In the genomic region with DNA sequence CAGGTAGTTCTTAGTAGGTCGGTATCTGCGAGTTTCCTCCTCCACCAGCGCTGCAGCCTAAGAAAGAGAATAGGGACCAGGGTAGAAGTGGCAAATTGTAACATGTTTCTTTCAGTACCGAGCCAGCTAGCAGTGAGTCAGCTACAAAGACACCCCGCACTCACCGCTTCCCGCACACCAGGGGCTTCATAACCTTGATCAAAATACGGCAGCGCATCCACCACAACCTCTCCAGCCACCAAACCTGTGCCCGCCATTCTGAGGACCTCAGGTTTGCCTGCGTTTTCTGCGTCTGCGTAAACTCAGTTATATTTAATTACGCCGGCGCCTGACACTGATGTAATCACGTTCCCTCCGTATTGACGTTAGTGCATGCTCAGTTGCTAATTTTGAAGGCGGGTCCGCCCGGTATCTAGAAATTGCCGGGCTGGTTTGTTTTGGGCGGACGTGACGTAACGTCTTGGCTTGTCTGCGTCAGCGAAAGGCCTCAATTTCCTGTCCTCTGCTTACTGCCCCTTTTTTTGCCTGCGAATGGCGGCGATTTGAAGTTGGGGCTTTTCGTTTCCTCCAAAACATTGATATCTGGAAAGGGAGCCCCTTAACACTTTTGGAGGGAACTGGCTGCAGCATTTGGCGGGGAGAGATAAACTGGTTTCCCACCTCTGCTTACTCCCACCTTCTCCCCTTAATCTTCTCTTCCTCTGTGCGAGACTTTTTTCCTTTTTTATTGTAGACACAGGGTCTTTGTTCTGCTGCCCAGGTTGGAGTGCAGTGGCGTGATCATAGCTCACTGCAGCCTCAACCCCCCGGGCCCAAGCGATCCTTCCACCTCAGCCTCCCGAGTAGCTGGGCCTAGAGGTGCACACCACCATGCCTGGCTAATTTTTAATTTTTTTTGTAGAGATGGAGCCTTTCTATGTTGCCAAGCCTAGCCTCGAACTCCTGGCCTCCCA, we compare ENCODE assay signal across 1 cellular context.
TF ChIP-seq lines count a peak whose summit lies in the region.

TSS of gene BCAS2 (minus strand) at position 281 of the 953 bp plus-strand sequence. CDS start at position 257, 24 bp downstream.

TF ChIP-seq in K562, 482 proteins besides CTCF, POLR2A, EP300 and RAD21 (continued from another document and continues in another):
- no peak for TF ChIP-seq THAP7 (CRISPR knock-in tag; IDR thresholded peaks at IDR 0.05)
- no peak for TF ChIP-seq RBM22 (IDR thresholded peaks at IDR 0.05; ENCODE audit: low read depth, low read length, poor library complexity, severe bottlenecking)
- no peak for TF ChIP-seq ZFP1 (CRISPR knock-in tag; IDR thresholded peaks at IDR 0.05)
- TF ChIP-seq, protein P1, sequence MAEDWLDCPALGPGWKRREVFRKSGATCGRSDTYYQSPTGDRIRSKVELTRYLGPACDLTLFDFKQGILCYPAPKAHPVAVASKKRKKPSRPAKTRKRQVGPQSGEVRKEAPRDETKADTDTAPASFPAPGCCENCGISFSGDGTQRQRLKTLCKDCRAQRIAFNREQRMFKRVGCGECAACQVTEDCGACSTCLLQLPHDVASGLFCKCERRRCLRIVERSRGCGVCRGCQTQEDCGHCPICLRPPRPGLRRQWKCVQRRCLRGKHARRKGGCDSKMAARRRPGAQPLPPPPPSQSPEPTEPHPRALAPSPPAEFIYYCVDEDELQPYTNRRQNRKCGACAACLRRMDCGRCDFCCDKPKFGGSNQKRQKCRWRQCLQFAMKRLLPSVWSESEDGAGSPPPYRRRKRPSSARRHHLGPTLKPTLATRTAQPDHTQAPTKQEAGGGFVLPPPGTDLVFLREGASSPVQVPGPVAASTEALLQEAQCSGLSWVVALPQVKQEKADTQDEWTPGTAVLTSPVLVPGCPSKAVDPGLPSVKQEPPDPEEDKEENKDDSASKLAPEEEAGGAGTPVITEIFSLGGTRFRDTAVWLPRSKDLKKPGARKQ (CRISPR knock-in tag; IDR thresholded peaks at IDR 0.05) = no peak
- TF ChIP-seq CEBPG (CRISPR knock-in tag; IDR thresholded peaks at IDR 0.05) = peak; percentile 83
- peak; percentile 85 to 97 for TF ChIP-seq CEBPG (tag; conservative IDR thresholded peaks at IDR 0.05 in 1 of 2, IDR thresholded peaks at IDR 0.05 in 1 of 2)
- TF ChIP-seq ARID2 (IDR thresholded peaks at IDR 0.05) = no peak
- TF ChIP-seq TAF1 (IDR thresholded peaks at IDR 0.05; ENCODE audit: control insufficient read depth, extremely low read depth, insufficient read depth, low read length, severe bottlenecking) = peak; percentile 91
- no peak for TF ChIP-seq ZNF121 (CRISPR knock-in tag; conservative IDR thresholded peaks at IDR 0.05)
- TF ChIP-seq ZNF354B (CRISPR knock-in tag; IDR thresholded peaks at IDR 0.05) = no peak
- TF ChIP-seq NR2C2 (CRISPR knock-in tag; IDR thresholded peaks at IDR 0.05) = no peak
- peak; percentile 58 for TF ChIP-seq NR2C2 (tag; IDR thresholded peaks at IDR 0.05)
- 0 out of 2 replicates have a peak, but pooled peaks have one; percentile 0 for TF ChIP-seq ETV5 (CRISPR knock-in tag; IDR thresholded peaks at IDR 0.05; ENCODE audit: low read depth)
- TF ChIP-seq ZKSCAN8 (CRISPR knock-in tag; IDR thresholded peaks at IDR 0.05) = no peak
- no peak for TF ChIP-seq CTBP1 (IDR thresholded peaks at IDR 0.05; ENCODE audit: borderline replicate concordance)
- TF ChIP-seq ZSCAN29 (IDR thresholded peaks at IDR 0.05) = peak; percentile 88
- TF ChIP-seq STAT5A (IDR thresholded peaks at IDR 0.05; ENCODE audit: borderline replicate concordance, low read length) = 0 out of 2 replicates have a peak, but pooled peaks have one; percentile 25
- peak; percentile 44; the same call in 1 of the 2 replicates for TF ChIP-seq MAFF (IDR thresholded peaks at IDR 0.05; ENCODE audit: low read length)
- TF ChIP-seq EP400 (IDR thresholded peaks at IDR 0.05) = peak; percentile 85
- TF ChIP-seq CC2D1A (IDR thresholded peaks at IDR 0.05) = peak; percentile 75; the same call in 1 of the 2 replicates
- no peak for TF ChIP-seq MEF2A (IDR thresholded peaks at IDR 0.05; ENCODE audit: control insufficient read depth, low read depth, low read length)
- TF ChIP-seq ILK (tag; IDR thresholded peaks at IDR 0.05; ENCODE audit: borderline replicate concordance, low read depth) = no peak
- peak; percentile 67 for TF ChIP-seq ZKSCAN1 (IDR thresholded peaks at IDR 0.05; ENCODE audit: low read depth, low read length)
- TF ChIP-seq EGR1 (conservative IDR thresholded peaks at IDR 0.05) = peak; percentile 85
- TF ChIP-seq, protein P2, sequence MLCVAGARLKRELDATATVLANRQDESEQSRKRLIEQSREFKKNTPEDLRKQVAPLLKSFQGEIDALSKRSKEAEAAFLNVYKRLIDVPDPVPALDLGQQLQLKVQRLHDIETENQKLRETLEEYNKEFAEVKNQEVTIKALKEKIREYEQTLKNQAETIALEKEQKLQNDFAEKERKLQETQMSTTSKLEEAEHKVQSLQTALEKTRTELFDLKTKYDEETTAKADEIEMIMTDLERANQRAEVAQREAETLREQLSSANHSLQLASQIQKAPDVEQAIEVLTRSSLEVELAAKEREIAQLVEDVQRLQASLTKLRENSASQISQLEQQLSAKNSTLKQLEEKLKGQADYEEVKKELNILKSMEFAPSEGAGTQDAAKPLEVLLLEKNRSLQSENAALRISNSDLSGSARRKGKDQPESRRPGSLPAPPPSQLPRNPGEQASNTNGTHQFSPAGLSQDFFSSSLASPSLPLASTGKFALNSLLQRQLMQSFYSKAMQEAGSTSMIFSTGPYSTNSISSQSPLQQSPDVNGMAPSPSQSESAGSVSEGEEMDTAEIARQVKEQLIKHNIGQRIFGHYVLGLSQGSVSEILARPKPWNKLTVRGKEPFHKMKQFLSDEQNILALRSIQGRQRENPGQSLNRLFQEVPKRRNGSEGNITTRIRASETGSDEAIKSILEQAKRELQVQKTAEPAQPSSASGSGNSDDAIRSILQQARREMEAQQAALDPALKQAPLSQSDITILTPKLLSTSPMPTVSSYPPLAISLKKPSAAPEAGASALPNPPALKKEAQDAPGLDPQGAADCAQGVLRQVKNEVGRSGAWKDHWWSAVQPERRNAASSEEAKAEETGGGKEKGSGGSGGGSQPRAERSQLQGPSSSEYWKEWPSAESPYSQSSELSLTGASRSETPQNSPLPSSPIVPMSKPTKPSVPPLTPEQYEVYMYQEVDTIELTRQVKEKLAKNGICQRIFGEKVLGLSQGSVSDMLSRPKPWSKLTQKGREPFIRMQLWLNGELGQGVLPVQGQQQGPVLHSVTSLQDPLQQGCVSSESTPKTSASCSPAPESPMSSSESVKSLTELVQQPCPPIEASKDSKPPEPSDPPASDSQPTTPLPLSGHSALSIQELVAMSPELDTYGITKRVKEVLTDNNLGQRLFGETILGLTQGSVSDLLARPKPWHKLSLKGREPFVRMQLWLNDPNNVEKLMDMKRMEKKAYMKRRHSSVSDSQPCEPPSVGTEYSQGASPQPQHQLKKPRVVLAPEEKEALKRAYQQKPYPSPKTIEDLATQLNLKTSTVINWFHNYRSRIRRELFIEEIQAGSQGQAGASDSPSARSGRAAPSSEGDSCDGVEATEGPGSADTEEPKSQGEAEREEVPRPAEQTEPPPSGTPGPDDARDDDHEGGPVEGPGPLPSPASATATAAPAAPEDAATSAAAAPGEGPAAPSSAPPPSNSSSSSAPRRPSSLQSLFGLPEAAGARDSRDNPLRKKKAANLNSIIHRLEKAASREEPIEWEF (CRISPR knock-in tag; IDR thresholded peaks at IDR 0.05) = peak; percentile 90
- peak in 1 of 2 experiments; percentile 65 for TF ChIP-seq AFF1 (IDR thresholded peaks at IDR 0.05; ENCODE audit: low read depth in 1 of 2, partially characterized antibody in 2 of 2)
- TF ChIP-seq NCOA1 (IDR thresholded peaks at IDR 0.05; ENCODE audit: low read depth) = peak; percentile 94
- TF ChIP-seq EWSR1 (IDR thresholded peaks at IDR 0.05; ENCODE audit: borderline replicate concordance, low read depth, partially characterized antibody) = no peak
- no peak for TF ChIP-seq PTTG1 (tag; IDR thresholded peaks at IDR 0.05; ENCODE audit: low read depth)
- TF ChIP-seq CBX1 (IDR thresholded peaks at IDR 0.05; ENCODE audit: low read depth) = 0 out of 2 replicates have a peak, but pooled peaks have one; percentile 74
- peak; percentile 51; the same call in 1 of the 2 replicates for TF ChIP-seq RB1 (IDR thresholded peaks at IDR 0.05; ENCODE audit: low read depth)
- TF ChIP-seq DIDO1 (tag; IDR thresholded peaks at IDR 0.05; ENCODE audit: low read depth) = peak; percentile 32; the same call in 1 of the 2 replicates
- peak; percentile 52; the same call in 1 of the 2 replicates for TF ChIP-seq ZNF41 (CRISPR knock-in tag; conservative IDR thresholded peaks at IDR 0.05)
- no peak for TF ChIP-seq LARP7 (IDR thresholded peaks at IDR 0.05)
- no peak for TF ChIP-seq FIP1L1 (IDR thresholded peaks at IDR 0.05; ENCODE audit: low read depth, low read length, poor library complexity, severe bottlenecking)
- TF ChIP-seq POLR2B (IDR thresholded peaks at IDR 0.05; ENCODE audit: low read depth, partially characterized antibody) = peak; percentile 92
- no peak for TF ChIP-seq ZBTB7A (IDR thresholded peaks at IDR 0.05; ENCODE audit: borderline replicate concordance, control insufficient read depth, low read depth, low read length)
- no peak for TF ChIP-seq ZNF143 (CRISPR knock-in tag; IDR thresholded peaks at IDR 0.05)
- no peak for TF ChIP-seq CHD4 (IDR thresholded peaks at IDR 0.05; ENCODE audit: insufficient read depth, insufficient replicate concordance, low read depth, low read length, poor library complexity, severe bottlenecking)
- TF ChIP-seq BHLHE40 (IDR thresholded peaks at IDR 0.05; ENCODE audit: low read length) = no peak; the same call in 1 of the 2 replicates
- peak; percentile 72; the same call in 1 of the 2 replicates for TF ChIP-seq ESRRA (IDR thresholded peaks at IDR 0.05; ENCODE audit: borderline replicate concordance, low read depth)
- peak; percentile 63; the same call in 1 of the 2 replicates for TF ChIP-seq ATF4 (CRISPR knock-in tag; IDR thresholded peaks at IDR 0.05)
- no peak for TF ChIP-seq MED1 (CRISPR knock-in tag; IDR thresholded peaks at IDR 0.05; ENCODE audit: borderline replicate concordance)
- TF ChIP-seq COPS2 (conservative IDR thresholded peaks at IDR 0.05) = no peak
- no peak for TF ChIP-seq RFX7 (CRISPR knock-in tag; IDR thresholded peaks at IDR 0.05)
- TF ChIP-seq MEF2D (tag; conservative IDR thresholded peaks at IDR 0.05; ENCODE audit: low read depth) = 0 out of 2 replicates have a peak, but pooled peaks have one; percentile 52
- peak; percentile 82 for TF ChIP-seq SIN3B (IDR thresholded peaks at IDR 0.05; ENCODE audit: low read depth)
- TF ChIP-seq PATZ1 (CRISPR knock-in tag; IDR thresholded peaks at IDR 0.05; ENCODE audit: borderline replicate concordance) = 0 out of 2 replicates have a peak, but pooled peaks have one; percentile 52
